9 cellular contexts compared by ENCODE assay signal in the genomic region with DNA sequence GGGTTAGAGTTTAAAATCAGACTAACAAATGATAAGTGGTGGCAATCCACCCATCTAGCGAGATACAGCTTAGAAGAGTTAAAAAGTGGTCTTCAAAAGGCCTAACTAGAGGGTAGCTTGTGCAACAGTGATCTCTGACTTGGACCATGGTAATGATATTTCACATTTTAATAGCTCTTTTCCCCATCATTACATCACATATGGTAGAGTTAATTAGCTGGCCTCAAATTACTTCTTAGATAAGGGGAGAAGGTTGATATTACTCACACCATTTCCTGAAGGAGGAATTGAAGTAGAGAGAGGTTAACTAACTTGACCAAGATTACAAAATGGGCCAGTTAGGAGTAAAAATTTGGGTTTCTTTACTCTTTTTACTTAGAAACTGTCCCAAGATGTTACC.
"Had no signal": no experiment of that assay in that cellular context is flagged by ENCODE, and none has a peak within 500 bp of the region (broad histone marks: within the 10 kb centered on the region; RNA-seq: fewer than 3 reads in every experiment).

No MANE protein-coding gene starts in this region.

- H3K36me3 Mint-ChIP-seq: IgD-negative memory B cell had no signal

- DNase-seq: H9, HCEC 1CT, KG1 had no signal

- H3K27ac Mint-ChIP-seq: GM23338, H9, IgD-negative memory B cell had no signal

- H3K4me3 ChIP-seq: GM23338 had no signal

- ATAC-seq: GM23338, HepG2 had no signal

- H3K4me3 Mint-ChIP-seq: GM23338, H9 had no signal

- FAIRE-seq: H1, H54, HepG2 had no signal

- H3K9me3 Mint-ChIP-seq: GM23338, H9, IgD-negative memory B cell had no signal

- H3K27ac ChIP-seq: HL-60 had no signal
